Comparison of ENCODE assay signal across 15 cellular contexts in the genomic region with DNA sequence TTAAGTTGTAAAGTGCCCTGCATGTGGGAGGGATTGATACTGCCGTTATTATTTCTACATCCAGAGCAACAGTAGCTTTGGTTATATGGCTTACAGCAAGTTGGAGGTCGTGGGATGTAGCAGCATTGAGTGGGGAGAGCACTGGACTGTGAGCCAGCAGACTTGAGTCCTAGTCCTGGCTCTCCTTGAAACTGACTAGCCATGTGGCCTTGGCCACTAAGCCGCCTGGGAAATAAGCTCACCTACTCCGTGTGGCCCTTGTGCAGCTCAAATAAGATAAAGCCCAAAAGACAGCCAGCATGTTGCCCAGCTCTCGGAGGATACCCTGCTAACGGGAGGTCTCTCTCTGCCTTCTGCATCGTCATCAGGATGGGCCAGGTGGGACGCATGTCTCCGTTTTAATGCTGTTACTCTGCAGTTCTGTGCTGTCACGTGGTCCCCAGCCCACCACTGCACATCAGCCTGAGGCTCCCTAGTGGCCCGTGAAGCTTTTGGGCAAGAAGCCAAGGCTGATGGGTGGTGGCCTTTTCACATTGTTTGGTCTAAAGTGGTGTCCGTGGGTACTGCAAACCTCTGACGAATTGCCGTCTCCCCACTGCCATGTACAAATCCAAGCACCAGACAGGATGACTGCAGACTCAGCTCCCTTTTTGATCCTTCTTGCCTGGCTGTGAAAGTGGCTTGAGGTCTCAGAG. TPM values are rescaled to one million over a fixed set of nuclear protein-coding genes. Genes with fewer than 3 reads are reported as not detected.
DNase-seq lines count a peak whose midpoint lies in the region; ATAC-seq and TF ChIP-seq lines count a peak whose summit lies in the region.
"Had no signal": no experiment of that assay in that cellular context is flagged by ENCODE, and none has a peak within 500 bp of the region (broad histone marks: within the 10 kb centered on the region; RNA-seq: fewer than 3 reads in every experiment).

No MANE protein-coding gene starts in this region.

- H3K27ac Mint-ChIP-seq in activated naive CD8-positive, alpha-beta T cell treated with anti-CD3 and anti-CD28 coated beads, Interleukin-2, amount 50 U/mL, for 24 hours = no peak overlapping the region
- H3K27ac Mint-ChIP-seq: T-helper 17 cell had no signal

- no peaks in the 10 kb centered on the region for H3K9me3 ChIP-seq in adrenal gland (replicated peaks in 1 of 3)
- H3K9me3 ChIP-seq: mucosa of descending colon, psoas muscle had no signal

- intact Hi-C loops in adrenal gland (cut with DNase I) = no loop called here

- no peak overlapping the region for H3K4me3 ChIP-seq in adrenal gland
- H3K4me3 ChIP-seq: cardiac muscle cell, mucosa of descending colon, psoas muscle had no signal

- no peaks in the 10 kb centered on the region for H3K9me3 Mint-ChIP-seq in activated naive CD8-positive, alpha-beta T cell treated with anti-CD3 and anti-CD28 coated beads, Interleukin-2, amount 50 U/mL, for 24 hours

- no peaks in the 10 kb centered on the region for H3K36me3 Mint-ChIP-seq in activated naive CD8-positive, alpha-beta T cell treated with anti-CD3 and anti-CD28 coated beads, Interleukin-2, amount 50 U/mL, for 24 hours (ENCODE audit: low read depth)

- TF ChIP-seq POLR2A in adrenal gland (IDR thresholded peaks at IDR 0.05) = no peak

- peaks cover 3% of the 10 kb centered on the region for H3K27me3 Mint-ChIP-seq in activated naive CD8-positive, alpha-beta T cell treated with anti-CD3 and anti-CD28 coated beads, Interleukin-2, amount 50 U/mL, for 24 hours

- H3K27me3 ChIP-seq in adrenal gland = no peaks in the 10 kb centered on the region
- H3K27me3 ChIP-seq: cardiac muscle cell had no signal

- ATAC-seq in activated naive CD8-positive, alpha-beta T cell treated with anti-CD3 and anti-CD28 coated beads, Interleukin-2, amount 50 U/mL, for 24 hours = no peak
- ATAC-seq in HG03175 (IDR thresholded peaks at IDR 0.05; ENCODE audit: unreplicated experiment) = no peak
- ATAC-seq: mucosa of descending colon, T-helper 17 cell had no signal

- H3K4me1 ChIP-seq in adrenal gland (replicated peaks in 1 of 2) = peaks cover 10 to 46% of the 10 kb centered on the region in 2 donors
- H3K4me1 ChIP-seq: psoas muscle had no signal

- no peak overlapping the region for H3K4me3 Mint-ChIP-seq in activated naive CD8-positive, alpha-beta T cell treated with anti-CD3 and anti-CD28 coated beads, Interleukin-2, amount 50 U/mL, for 24 hours
- H3K4me3 Mint-ChIP-seq: T-helper 17 cell had no signal

- WGBS in adrenal gland, 4 donors = 24 to 39% (median 31%) methylated on average over 2 to 14 of the region's 14 CpGs

- TF ChIP-seq CTCF in adrenal gland (IDR thresholded peaks at IDR 0.05) = peak in 2 of 6 experiments; percentile 11 to 15

- no peaks in the 10 kb centered on the region for H3K4me1 Mint-ChIP-seq in activated naive CD8-positive, alpha-beta T cell treated with anti-CD3 and anti-CD28 coated beads, Interleukin-2, amount 50 U/mL, for 24 hours
- H3K4me1 Mint-ChIP-seq: T-helper 17 cell had no signal

- H3K27ac ChIP-seq in adrenal gland = peak overlapping the region in 4 of 5 donors; percentile 2 to 79 (median 55)
- H3K27ac ChIP-seq: cardiac muscle cell, psoas muscle had no signal

- no peaks in the 10 kb centered on the region for H3K36me3 ChIP-seq in adrenal gland (replicated peaks in 1 of 2)
- H3K36me3 ChIP-seq: cardiac muscle cell had no signal

- peak; percentile 48 for DNase-seq in COLO668 (lab: John Stamatoyannopoulos, UW; ENCODE audit: unreplicated experiment)
- DNase-seq in NCI-H1105 (lab: John Stamatoyannopoulos, UW) = peak; percentile 50
- DNase-seq in adrenal gland = peak in 5 of 7 donors; percentile 69 to 77 (median 72)
- DNase-seq in kidney tubule cell (ENCODE audit: low spot score) = peak; percentile 65
- DNase-seq in amniotic stem cell (lab: John Stamatoyannopoulos, UW) = no peak
- no peak for DNase-seq in HuH-7.5 (ENCODE audit: low spot score)
- DNase-seq in activated naive CD8-positive, alpha-beta T cell treated with anti-CD3 and anti-CD28 coated beads, Interleukin-2, amount 50 U/mL, for 24 hours = no peak
- DNase-seq: activated CD4-positive, alpha-beta T cell treated with anti-CD3 and anti-CD28 coated beads, Interleukin-2, amount 50 U/mL, for 1 hour; activated effector memory CD4-positive, alpha-beta T cell treated with anti-CD3 and anti-CD28 coated beads, Interleukin-2, amount 50 U/mL, for 16 hours; MM.1S; mucosa of descending colon; psoas muscle; T-helper 17 cell had no signal

RNA-seq across cellular contexts. Expression of gene EPB41L1, which starts 7.9 kb away (rescaled TPM):
- total RNA-seq in adrenal gland = 100 to 1,000 TPM; 105 to 813 (median 190) TPM
- polyA plus RNA-seq in adrenal gland = 1,000 to 10,000 TPM in 1 of 3 donors, 10 to 100 TPM in 2; 29.8 to 1,154 (median 46.8) TPM

Comparison
In these comparisons a context has a peak if more than half of its experiments do, and no peak if none do; other contexts are left out.
1. DNase-seq: peak in COLO668 (single experiment), NCI-H1105 (single experiment), adrenal gland (5 of 7) and kidney tubule cell (single experiment); none in amniotic stem cell (single experiment), HuH-7.5 (single experiment) and activated naive CD8-positive, alpha-beta T cell treated with anti-CD3 and anti-CD28 coated beads, Interleukin-2, amount 50 U/mL, for 24 hours (single experiment).